ENCODE assay signal across 15 cellular contexts in the genomic region with DNA sequence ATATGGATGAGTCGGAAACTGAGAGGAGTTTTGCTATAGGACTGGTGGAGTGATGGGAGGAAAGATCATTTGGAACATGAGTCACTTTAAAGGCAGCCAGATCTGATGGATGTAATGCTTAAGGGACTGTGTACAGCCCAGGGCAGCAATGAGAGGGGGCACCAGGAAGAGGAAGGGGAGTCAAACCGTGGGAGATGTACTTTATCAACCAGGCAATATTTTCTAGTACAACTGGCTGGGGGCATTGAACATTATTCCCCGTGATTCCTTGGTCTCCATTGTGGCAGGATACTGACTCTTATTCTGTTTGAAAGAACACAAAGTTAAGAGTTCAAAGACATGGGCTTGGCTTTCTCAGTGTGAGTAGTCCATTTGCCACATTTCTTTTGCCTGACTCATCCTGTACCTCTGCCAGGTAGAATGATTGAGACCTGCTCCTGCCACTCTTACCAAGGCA.
DNase-seq lines count a peak whose midpoint lies in the region; ATAC-seq and TF ChIP-seq lines count a peak whose summit lies in the region.
"Had no signal": no experiment of that assay in that cellular context is flagged by ENCODE, and none has a peak within 500 bp of the region (broad histone marks: within the 10 kb centered on the region; RNA-seq: fewer than 3 reads in every experiment).

No MANE protein-coding gene starts in this region.

- intact Hi-C loops in HCT116 (cut with micrococcal nuclease) (no loop called here), esophagus squamous epithelium (cut with DNase I) (no loop called here), head of caudate nucleus (cut with DNase I) (no loop called here)
- intact Hi-C loops in activated CD4-positive, alpha-beta T cell treated with anti-CD3 and anti-CD28 coated beads, Interleukin-2, amount 10 ng/mL, durations not matched to agents 24 days and 14 days (cut with micrococcal nuclease): no loop called here

- peaks cover 8% of the 10 kb centered on the region for H3K27me3 Mint-ChIP-seq in activated CD4-positive, alpha-beta T cell treated with anti-CD3 and anti-CD28 coated beads, Interleukin-2, amount 10 ng/mL, durations not matched to agents 24 days and 14 days

- CTCF ChIA-PET in HCT116 (lab: Charles Lee): no interaction called here
- CTCF ChIA-PET in RWPE1 (lab: Yijun Ruan, JAX): interaction anchor here (0.6 kb wide), 1 partner anchor 600 kb away, joined by 4 read pairs; no protein-coding TSS in a partner anchor

- no peak; the same call in 1 of the 2 replicates for TF ChIP-seq RAD21 in HCT116 (IDR thresholded peaks at IDR 0.05; ENCODE audit: low read depth)

- WGBS in esophagus squamous epithelium, 2 donors: 18 to 25% methylated on average over 3 of the region's 3 CpGs

- H3K27ac ChIP-seq in HCT116 (ENCODE audit: low read depth, low read length) (peak overlapping the region; percentile 84), RWPE1 (no peak overlapping the region), esophagus squamous epithelium (no peak overlapping the region)

- H3K27ac Mint-ChIP-seq in activated CD4-positive, alpha-beta T cell treated with anti-CD3 and anti-CD28 coated beads, Interleukin-2, amount 10 ng/mL, durations not matched to agents 24 days and 14 days: no peak overlapping the region
- H3K27ac Mint-ChIP-seq: activated T-helper 1 cell treated with anti-CD3 and anti-CD28 coated beads, Interleukin-12 subunit alpha, Interleukin-12 subunit beta, Interleukin-2, Interleukin-4 antibody, amounts not matched to agents 30 ng/mL and 10 ng/mL and 1 ng/mL, durations not matched to agents 14 hours and 24 hours and 36 hours; brain; CD4-positive, alpha-beta T cell; nephron; T-helper 1 cell treated with Interleukin-12 subunit alpha and Interleukin-12 subunit beta and Interleukin-4 antibody, amounts not matched to agents 30 μg/mL and 1 μg/mL, for 36 hours had no signal

- peak overlapping the region; percentile 41 for H3K9ac ChIP-seq in HCT116 (ENCODE audit: low read length)

- H4K20me1 ChIP-seq in HCT116 (ENCODE audit: insufficient read depth): no peaks in the 10 kb centered on the region

- H3K27me3 ChIP-seq in HCT116 (ENCODE audit: insufficient read depth, low read length): no peaks in the 10 kb centered on the region
- H3K27me3 ChIP-seq in esophagus squamous epithelium: peaks cover 0 to 4% (median 0%) of the 10 kb centered on the region in 4 donors

- peak overlapping the region in 1 of 2 experiments; percentile 31; a peak in 3 of 4 replicates for H3K4me3 ChIP-seq in HCT116 (replicated peaks in 1 of 2; ENCODE audit: low read depth in 1 of 2, low read length in 2 of 2)
- H3K4me3 ChIP-seq in foreskin fibroblast (ENCODE audit: low read depth in 1 of 2, low read length in 2 of 2): no peak overlapping the region
- no peak overlapping the region for H3K4me3 ChIP-seq in skeletal muscle cell (ENCODE audit: low read depth, low read length)
- H3K4me3 ChIP-seq in esophagus squamous epithelium: no peak overlapping the region

- H3K9me3 Mint-ChIP-seq in activated CD4-positive, alpha-beta T cell treated with anti-CD3 and anti-CD28 coated beads, Interleukin-2, amount 10 ng/mL, durations not matched to agents 24 days and 14 days: no peaks in the 10 kb centered on the region
- H3K9me3 Mint-ChIP-seq: activated T-helper 1 cell treated with anti-CD3 and anti-CD28 coated beads, Interleukin-12 subunit alpha, Interleukin-12 subunit beta, Interleukin-2, Interleukin-4 antibody, amounts not matched to agents 30 ng/mL and 10 ng/mL and 1 ng/mL, durations not matched to agents 14 hours and 24 hours and 36 hours; brain; CD4-positive, alpha-beta T cell; nephron; T-helper 1 cell treated with Interleukin-12 subunit alpha and Interleukin-12 subunit beta and Interleukin-4 antibody, amounts not matched to agents 30 μg/mL and 1 μg/mL, for 36 hours had no signal

- H3K4me2 ChIP-seq in HCT116 (ENCODE audit: low read length): peak overlapping the region; percentile 69

- no peaks in the 10 kb centered on the region for H3K79me2 ChIP-seq in HCT116 (ENCODE audit: insufficient read depth, low read length)

- no peak for TF ChIP-seq POLR2A in HCT116 (IDR thresholded peaks at IDR 0.05; ENCODE audit: borderline replicate concordance, extremely low read depth, insufficient read depth, insufficient read length)
- TF ChIP-seq POLR2A in esophagus squamous epithelium (IDR thresholded peaks at IDR 0.05): no peak

- H3K4me1 ChIP-seq in HCT116 (ENCODE audit: control insufficient read depth in 1 of 2, insufficient read depth in 2 of 2, low read length in 2 of 2): peaks cover 16 to 37% of the 10 kb centered on the region in 2 experiments
- H3K4me1 ChIP-seq in esophagus squamous epithelium: no peaks in the 10 kb centered on the region

- H2AFZ ChIP-seq in HCT116 (ENCODE audit: low read depth, low read length, poor library complexity, severe bottlenecking): peak overlapping the region; percentile 28

- POLR2A ChIA-PET in HCT116 (lab: Charles Lee): interaction anchor here (1.8 to 3.1 kb wide), 3 partner anchors 11 to 17 kb away, joined by 4 to 13 read pairs (median 5); no protein-coding TSS in a partner anchor
- POLR2A ChIA-PET in RWPE1 (lab: Yijun Ruan, JAX; ENCODE audit: low non-redundant PET): no interaction called here

- no peaks in the 10 kb centered on the region for H3K9me2 ChIP-seq in HCT116 (ENCODE audit: insufficient read depth)

- no peak overlapping the region for H3K4me3 Mint-ChIP-seq in activated CD4-positive, alpha-beta T cell treated with anti-CD3 and anti-CD28 coated beads, Interleukin-2, amount 10 ng/mL, durations not matched to agents 24 days and 14 days
- H3K4me3 Mint-ChIP-seq: activated T-helper 1 cell treated with anti-CD3 and anti-CD28 coated beads, Interleukin-12 subunit alpha, Interleukin-12 subunit beta, Interleukin-2, Interleukin-4 antibody, amounts not matched to agents 30 ng/mL and 10 ng/mL and 1 ng/mL, durations not matched to agents 14 hours and 24 hours and 36 hours; brain; CD4-positive, alpha-beta T cell; nephron; T-helper 1 cell treated with Interleukin-12 subunit alpha and Interleukin-12 subunit beta and Interleukin-4 antibody, amounts not matched to agents 30 μg/mL and 1 μg/mL, for 36 hours had no signal

- no peaks in the 10 kb centered on the region for H3K4me1 Mint-ChIP-seq in activated CD4-positive, alpha-beta T cell treated with anti-CD3 and anti-CD28 coated beads, Interleukin-2, amount 10 ng/mL, durations not matched to agents 24 days and 14 days
- H3K4me1 Mint-ChIP-seq: brain had no signal

- RAD21 ChIA-PET in HCT116 (lab: Charles Lee; ENCODE audit: low non-redundant PET in 1 of 2, low total read pairs in 2 of 2, uncharacterized antibody in 2 of 2, unreplicated experiment in 2 of 2): no interaction called here

- H3K36me3 ChIP-seq in HCT116 (ENCODE audit: control insufficient read depth in 1 of 2, insufficient read depth in 2 of 2, low read length in 2 of 2) (no peaks in the 10 kb centered on the region), esophagus squamous epithelium (no peaks in the 10 kb centered on the region)

- no TSS peak for BruUV-seq in HCT116 (replicated peaks; lab: Mats Ljungman, UMichigan)

- TF ChIP-seq CTCF in HCT116 (IDR thresholded peaks at IDR 0.05 in 2 of 3, conservative IDR thresholded peaks at IDR 0.05 in 1 of 3; ENCODE audit: borderline replicate concordance in 1 of 3, insufficient read depth in 1 of 3, low read depth in 2 of 3, low read length in 2 of 3) (no peak), RWPE1 (conservative IDR thresholded peaks at IDR 0.05; ENCODE audit: low read depth) (no peak), foreskin fibroblast (IDR thresholded peaks at IDR 0.05; ENCODE audit: low read depth, low read length) (no peak), esophagus squamous epithelium (IDR thresholded peaks at IDR 0.05) (no peak)

- DNase-seq in HCT116 (ENCODE audit: low read depth, low spot score) (peak; percentile 92), RWPE1 (ENCODE audit: low spot score) (peak; percentile 97), foreskin fibroblast (peak; percentile 49 to 61), skeletal muscle cell (ENCODE audit: low read depth) (peak; percentile 40), esophagus squamous epithelium (lab: John Stamatoyannopoulos, UW) (no peak), head of caudate nucleus (no peak)
- DNase-seq in activated CD4-positive, alpha-beta T cell treated with anti-CD3 and anti-CD28 coated beads, Interleukin-2, amount 10 ng/mL, durations not matched to agents 24 days and 14 days: no peak
- DNase-seq: activated CD4-positive, alpha-beta T cell treated with anti-CD3 and anti-CD28 coated beads for 48 hours; CD4-positive, alpha-beta T cell had no signal

- no peaks in the 10 kb centered on the region for H3K9me3 ChIP-seq in HCT116 (ENCODE audit: control insufficient read depth in 1 of 2, insufficient read depth in 1 of 2, low read depth in 1 of 2, low read length in 2 of 2)
- no peaks in the 10 kb centered on the region for H3K9me3 ChIP-seq in esophagus squamous epithelium

- no peaks in the 10 kb centered on the region for H3K36me3 Mint-ChIP-seq in activated CD4-positive, alpha-beta T cell treated with anti-CD3 and anti-CD28 coated beads, Interleukin-2, amount 10 ng/mL, durations not matched to agents 24 days and 14 days (ENCODE audit: low read depth)
- H3K36me3 Mint-ChIP-seq: brain had no signal

- peak; percentile 96 for ATAC-seq in HCT116
- ATAC-seq in GM21717 (IDR thresholded peaks at IDR 0.05; ENCODE audit: unreplicated experiment): no peak
- ATAC-seq: sciatic nerve had no signal

TF ChIP-seq in HCT116, 20 proteins besides CTCF, POLR2A, EP300 and RAD21 (continues in another document):
- TF ChIP-seq CEBPB (IDR thresholded peaks at IDR 0.05; ENCODE audit: low read depth) (peak; percentile 20; the same call in 1 of the 2 replicates), FOSL1 (IDR thresholded peaks at IDR 0.05; ENCODE audit: low read depth) (peak; percentile 96), TCF7L2 (IDR thresholded peaks at IDR 0.05; ENCODE audit: borderline replicate concordance, extremely low read depth, insufficient read depth, insufficient read length) (peak; percentile 96), SIN3A (IDR thresholded peaks at IDR 0.05; ENCODE audit: low read depth) (peak; percentile 48; the same call in 1 of the 2 replicates), CBX3 (IDR thresholded peaks at IDR 0.05; ENCODE audit: low read depth) (peak; percentile 84), EZH2phosphoT487 (IDR thresholded peaks at IDR 0.05; ENCODE audit: borderline replicate concordance) (no peak), ATF3 (IDR thresholded peaks at IDR 0.05) (no peak; the same call in none of the 2 replicates), ELF1 (IDR thresholded peaks at IDR 0.05; ENCODE audit: borderline replicate concordance, low read depth) (no peak; the same call in 1 of the 2 replicates), SP1 (IDR thresholded peaks at IDR 0.05; ENCODE audit: low read depth) (peak; percentile 79), ZNF274 (IDR thresholded peaks at IDR 0.05; ENCODE audit: low read depth, low read length) (no peak), ZFX (IDR thresholded peaks at IDR 0.05) (no peak), EZH2 (IDR thresholded peaks at IDR 0.05) (no peak)

Comparison
In these comparisons a context has a peak if more than half of its experiments do, and no peak if none do; other contexts are left out.
1. DNase-seq: peak in HCT116 (single experiment), RWPE1 (single experiment), foreskin fibroblast (2 of 2) and skeletal muscle cell (single experiment); none in esophagus squamous epithelium (single experiment), activated CD4-positive, alpha-beta T cell treated with anti-CD3 and anti-CD28 coated beads, Interleukin-2, amount 10 ng/mL, durations not matched to agents 24 days and 14 days (single experiment) and head of caudate nucleus (0 of 42).